In genomic region chr11:4094348-4095291, GRCh38 we compare ENCODE assay signal across 1 cellular context.
A peak's percentile ranks its signal among the peaks of the same experiment; 100 is the strongest.
TF ChIP-seq lines count a peak whose summit lies in the region.

RRM1 (plus strand) TSS chr11:4094799; CDS start chr11:4095013, 214 bp downstream.

TF ChIP-seq in HEK293, 187 proteins besides CTCF, POLR2A, EP300 and RAD21 (continued from another document and continues in another):
- no peak for TF ChIP-seq ZNF513 (tag by site-specific recombination; IDR thresholded peaks at IDR 0.05)
- peak; percentile 60 for TF ChIP-seq PRDM10 (tag by site-specific recombination; IDR thresholded peaks at IDR 0.05)
- no peak; the same call in 1 of the 2 replicates for TF ChIP-seq ZBTB7A (tag by site-specific recombination; IDR thresholded peaks at IDR 0.05; ENCODE audit: low read depth)
- peak; percentile 45; the same call in 1 of the 2 replicates for TF ChIP-seq ZSCAN30 (tag by site-specific recombination; IDR thresholded peaks at IDR 0.05)
- TF ChIP-seq, protein P1, sequence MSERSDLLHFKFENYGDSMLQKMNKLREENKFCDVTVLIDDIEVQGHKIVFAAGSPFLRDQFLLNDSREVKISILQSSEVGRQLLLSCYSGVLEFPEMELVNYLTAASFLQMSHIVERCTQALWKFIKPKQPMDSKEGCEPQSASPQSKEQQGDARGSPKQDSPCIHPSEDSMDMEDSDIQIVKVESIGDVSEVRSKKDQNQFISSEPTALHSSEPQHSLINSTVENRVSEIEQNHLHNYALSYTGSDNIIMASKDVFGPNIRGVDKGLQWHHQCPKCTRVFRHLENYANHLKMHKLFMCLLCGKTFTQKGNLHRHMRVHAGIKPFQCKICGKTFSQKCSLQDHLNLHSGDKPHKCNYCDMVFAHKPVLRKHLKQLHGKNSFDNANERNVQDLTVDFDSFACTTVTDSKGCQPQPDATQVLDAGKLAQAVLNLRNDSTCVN (tag by site-specific recombination; optimal IDR thresholded peaks at IDR 0.05) = peak; percentile 73
- TF ChIP-seq ZNF600 (tag by site-specific recombination; IDR thresholded peaks at IDR 0.05) = peak; percentile 90
- TF ChIP-seq ZSCAN23 (tag by site-specific recombination; IDR thresholded peaks at IDR 0.05) = peak; percentile 31; the same call in 1 of the 2 replicates
- TF ChIP-seq, protein P2, sequence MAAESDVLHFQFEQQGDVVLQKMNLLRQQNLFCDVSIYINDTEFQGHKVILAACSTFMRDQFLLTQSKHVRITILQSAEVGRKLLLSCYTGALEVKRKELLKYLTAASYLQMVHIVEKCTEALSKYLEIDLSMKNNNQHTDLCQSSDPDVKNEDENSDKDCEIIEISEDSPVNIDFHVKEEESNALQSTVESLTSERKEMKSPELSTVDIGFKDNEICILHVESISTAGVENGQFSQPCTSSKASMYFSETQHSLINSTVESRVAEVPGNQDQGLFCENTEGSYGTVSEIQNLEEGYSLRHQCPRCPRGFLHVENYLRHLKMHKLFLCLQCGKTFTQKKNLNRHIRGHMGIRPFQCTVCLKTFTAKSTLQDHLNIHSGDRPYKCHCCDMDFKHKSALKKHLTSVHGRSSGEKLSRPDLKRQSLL (tag by site-specific recombination; IDR thresholded peaks at IDR 0.05) = peak; percentile 75
- peak; percentile 73; the same call in 1 of the 2 replicates for TF ChIP-seq ZNF391 (tag by site-specific recombination; IDR thresholded peaks at IDR 0.05; ENCODE audit: borderline replicate concordance, low read depth)
- 0 out of 2 replicates have a peak, but pooled peaks have one; percentile 43 for TF ChIP-seq ZNF561 (tag by site-specific recombination; IDR thresholded peaks at IDR 0.05; ENCODE audit: borderline replicate concordance)
- TF ChIP-seq SCRT1 (tag by site-specific recombination; IDR thresholded peaks at IDR 0.05; ENCODE audit: borderline replicate concordance) = peak; percentile 66
- no peak for TF ChIP-seq ZBTB48 (tag by site-specific recombination; IDR thresholded peaks at IDR 0.05)
- no peak for TF ChIP-seq ZNF658 (tag by site-specific recombination; IDR thresholded peaks at IDR 0.05)
- TF ChIP-seq KLF16 (tag by site-specific recombination; IDR thresholded peaks at IDR 0.05) = peak; percentile 77
- TF ChIP-seq ZNF610 (tag by site-specific recombination; IDR thresholded peaks at IDR 0.05; ENCODE audit: borderline replicate concordance) = 0 out of 2 replicates have a peak, but pooled peaks have one; percentile 29
- TF ChIP-seq ZNF501 (tag by site-specific recombination; IDR thresholded peaks at IDR 0.05) = peak; percentile 83
- peak; percentile 94 for TF ChIP-seq ZXDB (tag by site-specific recombination; IDR thresholded peaks at IDR 0.05)
- peak; percentile 63 for TF ChIP-seq ZNF398 (tag by site-specific recombination; IDR thresholded peaks at IDR 0.05)
- no peak for TF ChIP-seq ZNF776 (tag by site-specific recombination; IDR thresholded peaks at IDR 0.05; ENCODE audit: borderline replicate concordance)
- no peak for TF ChIP-seq ZNF530 (tag by site-specific recombination; IDR thresholded peaks at IDR 0.05; ENCODE audit: low read depth)
- peak; percentile 99 for TF ChIP-seq ZBTB21 (tag by site-specific recombination; IDR thresholded peaks at IDR 0.05)
- TF ChIP-seq ZFHX2 (tag by site-specific recombination; conservative IDR thresholded peaks at IDR 0.05) = peak; percentile 92
- peak; percentile 98 for TF ChIP-seq ZNF580 (tag by site-specific recombination; IDR thresholded peaks at IDR 0.05)
- TF ChIP-seq, protein P3, sequence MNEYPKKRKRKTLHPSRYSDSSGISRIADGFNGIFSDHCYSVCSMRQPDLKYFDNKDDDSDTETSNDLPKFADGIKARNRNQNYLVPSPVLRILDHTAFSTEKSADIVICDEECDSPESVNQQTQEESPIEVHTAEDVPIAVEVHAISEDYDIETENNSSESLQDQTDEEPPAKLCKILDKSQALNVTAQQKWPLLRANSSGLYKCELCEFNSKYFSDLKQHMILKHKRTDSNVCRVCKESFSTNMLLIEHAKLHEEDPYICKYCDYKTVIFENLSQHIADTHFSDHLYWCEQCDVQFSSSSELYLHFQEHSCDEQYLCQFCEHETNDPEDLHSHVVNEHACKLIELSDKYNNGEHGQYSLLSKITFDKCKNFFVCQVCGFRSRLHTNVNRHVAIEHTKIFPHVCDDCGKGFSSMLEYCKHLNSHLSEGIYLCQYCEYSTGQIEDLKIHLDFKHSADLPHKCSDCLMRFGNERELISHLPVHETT (tag by site-specific recombination; IDR thresholded peaks at IDR 0.05) = peak; percentile 63; the same call in 1 of the 2 replicates
- peak; percentile 65; the same call in 1 of the 2 replicates for TF ChIP-seq ZNF2 (tag by site-specific recombination; IDR thresholded peaks at IDR 0.05)
- TF ChIP-seq INSM2 (tag by site-specific recombination; IDR thresholded peaks at IDR 0.05) = peak; percentile 64; the same call in 1 of the 2 replicates
- peak; percentile 30 for TF ChIP-seq ZIC2 (tag by site-specific recombination; IDR thresholded peaks at IDR 0.05)
- TF ChIP-seq ZNF324 (tag by site-specific recombination; IDR thresholded peaks at IDR 0.05) = 0 out of 2 replicates have a peak, but pooled peaks have one; percentile 64
- TF ChIP-seq ZBTB8A (tag by site-specific recombination; IDR thresholded peaks at IDR 0.05) = peak; percentile 89
- TF ChIP-seq, protein P4, sequence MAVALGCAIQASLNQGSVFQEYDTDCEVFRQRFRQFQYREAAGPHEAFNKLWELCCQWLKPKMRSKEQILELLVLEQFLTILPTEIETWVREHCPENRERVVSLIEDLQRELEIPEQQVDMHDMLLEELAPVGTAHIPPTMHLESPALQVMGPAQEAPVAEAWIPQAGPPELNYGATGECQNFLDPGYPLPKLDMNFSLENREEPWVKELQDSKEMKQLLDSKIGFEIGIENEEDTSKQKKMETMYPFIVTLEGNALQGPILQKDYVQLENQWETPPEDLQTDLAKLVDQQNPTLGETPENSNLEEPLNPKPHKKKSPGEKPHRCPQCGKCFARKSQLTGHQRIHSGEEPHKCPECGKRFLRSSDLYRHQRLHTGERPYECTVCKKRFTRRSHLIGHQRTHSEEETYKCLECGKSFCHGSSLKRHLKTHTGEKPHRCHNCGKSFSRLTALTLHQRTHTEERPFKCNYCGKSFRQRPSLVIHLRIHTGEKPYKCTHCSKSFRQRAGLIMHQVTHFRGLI (tag by site-specific recombination; IDR thresholded peaks at IDR 0.05) = no peak
- no peak for TF ChIP-seq HIC1 (tag by site-specific recombination; IDR thresholded peaks at IDR 0.05)
- TF ChIP-seq ZNF121 (tag by site-specific recombination; IDR thresholded peaks at IDR 0.05) = no peak
- TF ChIP-seq KLF7 (tag by site-specific recombination; IDR thresholded peaks at IDR 0.05; ENCODE audit: borderline replicate concordance) = peak; percentile 51; the same call in 1 of the 2 replicates
- TF ChIP-seq ZNF76 (tag by site-specific recombination; IDR thresholded peaks at IDR 0.05; ENCODE audit: borderline replicate concordance, low read depth) = peak; percentile 96
- TF ChIP-seq ZNF335 (tag by site-specific recombination; conservative IDR thresholded peaks at IDR 0.05) = peak; percentile 93
